ENCODE assay signal across 8 cellular contexts in genomic region chr17:45132302-45132568, GRCh38. TPM values are rescaled to one million over a fixed set of nuclear protein-coding genes. Genes with fewer than 3 reads are reported as not detected.
DNase-seq lines count a peak whose midpoint lies in the region; ATAC-seq and TF ChIP-seq lines count a peak whose summit lies in the region.

Gene PLCD3, minus strand, starts transcription at chr17:45132515. Its CDS starts 105 bp downstream, at chr17:45132410.

- no peak for TF ChIP-seq CTCF in hepatocyte (IDR thresholded peaks at IDR 0.05; ENCODE audit: poor library complexity)

- H3K27ac ChIP-seq in hepatocyte, result peak within 1 kb of the TSS; percentile 100
- peak within 1 kb of the TSS; percentile 97 for H3K27ac ChIP-seq in skeletal muscle tissue (ENCODE audit: low read depth, low read length)

- POLR2A ChIA-PET in activated CD4-positive, alpha-beta T cell treated with anti-CD3 and anti-CD28 coated beads for 36 hours (lab: Charles Lee), result no interaction called here

- peak within 1 kb of the TSS; percentile 88 to 98 (median 96) for H3K9ac ChIP-seq in skeletal muscle tissue (ENCODE audit: low read depth in 1 of 3, low read length in 3 of 3)

- no peak for ATAC-seq in activated CD4-positive, alpha-beta T cell treated with anti-CD3 and anti-CD28 coated beads for 36 hours
- ATAC-seq in HG03039 (IDR thresholded peaks at IDR 0.05; ENCODE audit: unreplicated experiment), result no peak
- no peak for ATAC-seq in GM19035 (IDR thresholded peaks at IDR 0.05; ENCODE audit: unreplicated experiment)

- peak within 1 kb of the TSS; percentile 80 for H3K27ac Mint-ChIP-seq in activated CD4-positive, alpha-beta T cell treated with anti-CD3 and anti-CD28 coated beads for 36 hours
- peak within 1 kb of the TSS; percentile 16 for H3K27ac Mint-ChIP-seq in activated naive CD8-positive, alpha-beta T cell

- H3K36me3 Mint-ChIP-seq in activated CD4-positive, alpha-beta T cell treated with anti-CD3 and anti-CD28 coated beads for 36 hours (ENCODE audit: low read depth), result no peaks in the 10 kb centered on the region
- H3K36me3 Mint-ChIP-seq in activated naive CD8-positive, alpha-beta T cell, result no peaks in the 10 kb centered on the region

- peak within 1 kb of the TSS; percentile 75 for H3K4me3 Mint-ChIP-seq in activated CD4-positive, alpha-beta T cell treated with anti-CD3 and anti-CD28 coated beads for 36 hours
- H3K4me3 Mint-ChIP-seq in activated naive CD8-positive, alpha-beta T cell, result peak within 1 kb of the TSS; percentile 86

- no peaks in the 10 kb centered on the region for H3K9me2 ChIP-seq in hepatocyte (replicated peaks; ENCODE audit: insufficient read depth)

- 0% methylated on average over 17 of the region's 38 CpGs for WGBS in hepatocyte (ENCODE audit: low lambda C conversion rate, missing lambda C conversion rate)

- peaks cover 3% of the 10 kb centered on the region for H3K27me3 Mint-ChIP-seq in activated CD4-positive, alpha-beta T cell treated with anti-CD3 and anti-CD28 coated beads for 36 hours
- H3K27me3 Mint-ChIP-seq in activated naive CD8-positive, alpha-beta T cell, result no peaks in the 10 kb centered on the region

- H4K20me1 ChIP-seq in hepatocyte (ENCODE audit: insufficient read depth, poor library complexity, severe bottlenecking), result no peaks in the 10 kb centered on the region

- peaks cover 9% of the 10 kb centered on the region for H3K4me1 Mint-ChIP-seq in activated CD4-positive, alpha-beta T cell treated with anti-CD3 and anti-CD28 coated beads for 36 hours
- peaks cover 21% of the 10 kb centered on the region for H3K4me1 Mint-ChIP-seq in activated naive CD8-positive, alpha-beta T cell (ENCODE audit: low read depth)

- no peak for DNase-seq in activated CD4-positive, alpha-beta T cell treated with anti-CD3 and anti-CD28 coated beads for 36 hours
- DNase-seq in activated CD4-positive, alpha-beta T cell treated with anti-CD3 and anti-CD28 coated beads for 1 hour, result no peak
- DNase-seq in hepatocyte (ENCODE audit: low spot score) (no peak), NCI-H2029 treated with DMSO at 0.1 percent for 48 hours (lab: John Stamatoyannopoulos, UW) (no peak)

- no peaks in the 10 kb centered on the region for H3K9me3 Mint-ChIP-seq in activated CD4-positive, alpha-beta T cell treated with anti-CD3 and anti-CD28 coated beads for 36 hours (ENCODE audit: low read depth)
- H3K9me3 Mint-ChIP-seq in activated naive CD8-positive, alpha-beta T cell (ENCODE audit: low read depth), result no peaks in the 10 kb centered on the region

- no peaks in the 10 kb centered on the region for H3K9me3 ChIP-seq in hepatocyte (ENCODE audit: low read depth)
- no peaks in the 10 kb centered on the region for H3K9me3 ChIP-seq in skeletal muscle tissue (ENCODE audit: control insufficient read depth in 3 of 3, low read length in 3 of 3)

- peak within 1 kb of the TSS; percentile 96 for H3K4me3 ChIP-seq in hepatocyte
- H3K4me3 ChIP-seq in skeletal muscle tissue (ENCODE audit: low read length in 3 of 3), result peak within 1 kb of the TSS; percentile 84 to 91 (median 90)

- intact Hi-C loops in activated CD4-positive, alpha-beta T cell treated with anti-CD3 and anti-CD28 coated beads for 36 hours (cut with DNase I, micrococcal nuclease), result loop anchor here (1.0 to 10.0 kb wide), 10 partner anchors 35 to 629 kb away; partner anchors contain the start of genes C1QL1 (in 1 of the 2), DCAKD (in 1 of the 2) and GPATCH8 (in 1 of the 2)

- CTCF ChIA-PET in activated CD4-positive, alpha-beta T cell treated with anti-CD3 and anti-CD28 coated beads for 36 hours (lab: Charles Lee), result interaction anchor here (1.0 to 7.0 kb wide), 3 partner anchors 16 to 65 kb away, joined by 3 to 222 read pairs (median 201); partner anchors contain the start of gene HEXIM1

- H3K36me3 ChIP-seq in hepatocyte (replicated peaks; ENCODE audit: insufficient read depth, low read depth) (no peaks in the 10 kb centered on the region), skeletal muscle tissue (ENCODE audit: control insufficient read depth in 3 of 3, insufficient read depth in 3 of 3, low read length in 3 of 3) (no peaks in the 10 kb centered on the region)

- peaks cover 38% of the 10 kb centered on the region for H3K79me2 ChIP-seq in hepatocyte

- H3K4me1 ChIP-seq in hepatocyte (ENCODE audit: insufficient read depth), result peaks cover 51% of the 10 kb centered on the region
- H3K4me1 ChIP-seq in skeletal muscle tissue (ENCODE audit: control insufficient read depth in 3 of 3, insufficient read depth in 3 of 3, low read length in 3 of 3), result peaks cover 59 to 70% (median 69%) of the 10 kb centered on the region in 3 donors

- H2AFZ ChIP-seq in hepatocyte, result peak within 1 kb of the TSS; percentile 98

- peak within 1 kb of the TSS; percentile 100 for H3K4me2 ChIP-seq in hepatocyte

- H3K27me3 ChIP-seq in hepatocyte (no peaks in the 10 kb centered on the region), skeletal muscle tissue (ENCODE audit: control insufficient read depth in 3 of 3, insufficient read depth in 3 of 3, low read length in 3 of 3) (no peaks in the 10 kb centered on the region)

RNA-seq across cellular contexts. Expression of gene PLCD3, which starts in this region (rescaled TPM):
- total RNA-seq in activated CD4-positive, alpha-beta T cell treated with anti-CD3 and anti-CD28 coated beads for 36 hours, result 1 to 10 TPM; 2.9 to 3.4 TPM
- total RNA-seq in hepatocyte (49.2 and 69.7 TPM in 2 replicates), skeletal muscle tissue (12.0 TPM)
- polyA plus RNA-seq in hepatocyte, result 35.7 and 41.8 TPM in 2 replicates
